Comparison of ENCODE assay signal across 8 cellular contexts in the genomic region with DNA sequence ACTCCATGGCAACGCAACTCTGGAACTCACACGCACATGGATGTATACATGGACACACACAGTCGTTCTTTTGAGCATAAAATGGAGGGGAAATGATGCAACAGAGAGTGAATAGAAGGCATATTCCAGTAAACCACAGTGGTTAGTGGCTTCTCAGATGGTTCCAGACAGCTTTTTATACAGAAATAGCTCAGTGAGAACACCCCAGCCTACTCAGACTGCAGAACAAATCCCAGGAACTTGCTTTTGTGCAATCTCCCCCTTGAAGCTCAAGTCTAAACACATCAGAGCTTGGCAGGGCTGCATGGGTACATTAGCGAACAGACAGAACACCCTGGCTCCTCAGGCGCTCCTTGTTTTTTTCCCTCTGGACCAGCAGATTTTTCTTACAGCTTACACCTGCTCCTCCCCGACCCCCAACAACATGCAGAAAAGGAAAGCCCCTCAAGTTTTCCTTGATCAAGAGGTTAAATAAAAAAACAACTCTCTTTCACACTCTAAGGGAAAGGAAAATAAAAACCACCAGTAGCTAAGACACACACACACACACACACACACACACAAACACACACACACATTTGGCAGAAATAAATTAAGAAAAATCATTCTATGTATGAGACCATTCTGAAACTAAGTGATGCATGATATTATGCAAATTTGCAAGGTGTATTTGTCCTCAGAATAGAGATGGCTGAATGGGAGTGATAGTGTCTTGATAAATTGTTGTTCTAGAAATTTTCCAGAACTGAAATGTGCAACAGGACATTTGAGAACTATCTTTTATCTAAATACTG.
DNase-seq lines count a peak whose midpoint lies in the region; ATAC-seq and TF ChIP-seq lines count a peak whose summit lies in the region.

No MANE protein-coding gene starts in this region.

- H3K9me3 Mint-ChIP-seq in stimulated activated naive CD8-positive, alpha-beta T cell treated with anti-CD3 and anti-CD28 coated beads, Interleukin-15, amount 100 ng/mL, for 72 hours = peaks cover 0 to 5% of the 10 kb centered on the region in 2 donors

- DNase-seq in stimulated activated CD4-positive, alpha-beta T cell treated with anti-CD3 and anti-CD28 coated beads, Interleukin-15, amount 100 ng/mL, for 24 hours = peak; percentile 38
- no peak for DNase-seq in stimulated activated CD4-positive, alpha-beta T cell treated with anti-CD3 and anti-CD28 coated beads, Interleukin-4, amount 100 ng/mL, for 1 hour
- peak; percentile 49 to 51 for DNase-seq in activated T-cell treated with anti-CD3 and anti-CD28 coated beads, Interleukin-2, amount 50 U/mL, for 48 hours
- DNase-seq in globus pallidus (ENCODE audit: low spot score) (peak; percentile 30), DMS53 treated with DMSO at 0.1 percent for 48 hours (lab: John Stamatoyannopoulos, UW; ENCODE audit: unreplicated experiment) (no peak), NCI-H1105 (lab: John Stamatoyannopoulos, UW) (no peak)
- DNase-seq in stimulated activated naive CD8-positive, alpha-beta T cell treated with anti-CD3 and anti-CD28 coated beads, Interleukin-15, amount 100 ng/mL, for 72 hours = peak; percentile 59 to 71

- H3K27ac Mint-ChIP-seq in stimulated activated naive CD8-positive, alpha-beta T cell treated with anti-CD3 and anti-CD28 coated beads, Interleukin-15, amount 100 ng/mL, for 72 hours = peak overlapping the region; percentile 98 to 99

- H3K4me3 Mint-ChIP-seq in stimulated activated naive CD8-positive, alpha-beta T cell treated with anti-CD3 and anti-CD28 coated beads, Interleukin-15, amount 100 ng/mL, for 72 hours = peak overlapping the region; percentile 70 to 80

- no peaks in the 10 kb centered on the region for H3K27me3 Mint-ChIP-seq in stimulated activated naive CD8-positive, alpha-beta T cell treated with anti-CD3 and anti-CD28 coated beads, Interleukin-15, amount 100 ng/mL, for 72 hours

- ATAC-seq in stimulated activated naive CD8-positive, alpha-beta T cell treated with anti-CD3 and anti-CD28 coated beads, Interleukin-15, amount 100 ng/mL, for 72 hours = peak; percentile 84
- no peak for ATAC-seq in SK-N-SH treated with all-trans-retinoic acid at 6 μM for 48 hours

- H3K4me1 Mint-ChIP-seq in stimulated activated naive CD8-positive, alpha-beta T cell treated with anti-CD3 and anti-CD28 coated beads, Interleukin-15, amount 100 ng/mL, for 72 hours = peaks cover 66% of the 10 kb centered on the region

TF ChIP-seq in SK-N-SH treated with all-trans-retinoic acid at 6 μM for 48 hours, 23 proteins besides CTCF, POLR2A, EP300 and RAD21:
- TF ChIP-seq ARNTL (CRISPR knock-in tag; IDR thresholded peaks at IDR 0.05; ENCODE audit: borderline replicate concordance, low read depth) (no peak), ISL1 (CRISPR knock-in tag; IDR thresholded peaks at IDR 0.05) (no peak), GLIS3 (CRISPR knock-in tag; IDR thresholded peaks at IDR 0.05) (no peak), CSDC2 (CRISPR knock-in tag; IDR thresholded peaks at IDR 0.05) (no peak), ZFP30 (CRISPR knock-in tag; IDR thresholded peaks at IDR 0.05) (no peak), TOX (CRISPR knock-in tag; IDR thresholded peaks at IDR 0.05; ENCODE audit: borderline replicate concordance) (no peak), ZC3H10 (CRISPR knock-in tag; IDR thresholded peaks at IDR 0.05) (no peak), BACH2 (CRISPR knock-in tag; IDR thresholded peaks at IDR 0.05; ENCODE audit: borderline replicate concordance) (no peak), ZNF565 (CRISPR knock-in tag; conservative IDR thresholded peaks at IDR 0.05; ENCODE audit: low read depth) (no peak)
- TF ChIP-seq, protein P1, sequence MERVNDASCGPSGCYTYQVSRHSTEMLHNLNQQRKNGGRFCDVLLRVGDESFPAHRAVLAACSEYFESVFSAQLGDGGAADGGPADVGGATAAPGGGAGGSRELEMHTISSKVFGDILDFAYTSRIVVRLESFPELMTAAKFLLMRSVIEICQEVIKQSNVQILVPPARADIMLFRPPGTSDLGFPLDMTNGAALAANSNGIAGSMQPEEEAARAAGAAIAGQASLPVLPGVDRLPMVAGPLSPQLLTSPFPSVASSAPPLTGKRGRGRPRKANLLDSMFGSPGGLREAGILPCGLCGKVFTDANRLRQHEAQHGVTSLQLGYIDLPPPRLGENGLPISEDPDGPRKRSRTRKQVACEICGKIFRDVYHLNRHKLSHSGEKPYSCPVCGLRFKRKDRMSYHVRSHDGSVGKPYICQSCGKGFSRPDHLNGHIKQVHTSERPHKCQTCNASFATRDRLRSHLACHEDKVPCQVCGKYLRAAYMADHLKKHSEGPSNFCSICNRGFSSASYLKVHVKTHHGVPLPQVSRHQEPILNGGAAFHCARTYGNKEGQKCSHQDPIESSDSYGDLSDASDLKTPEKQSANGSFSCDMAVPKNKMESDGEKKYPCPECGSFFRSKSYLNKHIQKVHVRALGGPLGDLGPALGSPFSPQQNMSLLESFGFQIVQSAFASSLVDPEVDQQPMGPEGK (CRISPR knock-in tag; IDR thresholded peaks at IDR 0.05; ENCODE audit: borderline replicate concordance) = no peak
- TF ChIP-seq, protein P2, sequence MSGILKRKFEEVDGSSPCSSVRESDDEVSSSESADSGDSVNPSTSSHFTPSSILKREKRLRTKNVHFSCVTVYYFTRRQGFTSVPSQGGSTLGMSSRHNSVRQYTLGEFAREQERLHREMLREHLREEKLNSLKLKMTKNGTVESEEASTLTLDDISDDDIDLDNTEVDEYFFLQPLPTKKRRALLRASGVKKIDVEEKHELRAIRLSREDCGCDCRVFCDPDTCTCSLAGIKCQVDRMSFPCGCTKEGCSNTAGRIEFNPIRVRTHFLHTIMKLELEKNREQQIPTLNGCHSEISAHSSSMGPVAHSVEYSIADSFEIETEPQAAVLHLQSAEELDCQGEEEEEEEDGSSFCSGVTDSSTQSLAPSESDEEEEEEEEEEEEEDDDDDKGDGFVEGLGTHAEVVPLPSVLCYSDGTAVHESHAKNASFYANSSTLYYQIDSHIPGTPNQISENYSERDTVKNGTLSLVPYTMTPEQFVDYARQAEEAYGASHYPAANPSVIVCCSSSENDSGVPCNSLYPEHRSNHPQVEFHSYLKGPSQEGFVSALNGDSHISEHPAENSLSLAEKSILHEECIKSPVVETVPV (CRISPR knock-in tag; IDR thresholded peaks at IDR 0.05) = no peak
- TF ChIP-seq, protein P3, sequence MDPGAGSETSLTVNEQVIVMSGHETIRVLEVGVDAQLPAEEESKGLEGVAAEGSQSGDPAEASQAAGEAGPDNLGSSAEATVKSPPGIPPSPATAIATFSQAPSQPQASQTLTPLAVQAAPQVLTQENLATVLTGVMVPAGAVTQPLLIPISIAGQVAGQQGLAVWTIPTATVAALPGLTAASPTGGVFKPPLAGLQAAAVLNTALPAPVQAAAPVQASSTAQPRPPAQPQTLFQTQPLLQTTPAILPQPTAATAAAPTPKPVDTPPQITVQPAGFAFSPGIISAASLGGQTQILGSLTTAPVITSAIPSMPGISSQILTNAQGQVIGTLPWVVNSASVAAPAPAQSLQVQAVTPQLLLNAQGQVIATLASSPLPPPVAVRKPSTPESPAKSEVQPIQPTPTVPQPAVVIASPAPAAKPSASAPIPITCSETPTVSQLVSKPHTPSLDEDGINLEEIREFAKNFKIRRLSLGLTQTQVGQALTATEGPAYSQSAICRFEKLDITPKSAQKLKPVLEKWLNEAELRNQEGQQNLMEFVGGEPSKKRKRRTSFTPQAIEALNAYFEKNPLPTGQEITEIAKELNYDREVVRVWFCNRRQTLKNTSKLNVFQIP (CRISPR knock-in tag; IDR thresholded peaks at IDR 0.05; ENCODE audit: borderline replicate concordance, low read depth) = no peak

Comparison
In these comparisons a context has a peak if more than half of its experiments do, and no peak if none do; other contexts are left out.
1. DNase-seq: peak in stimulated activated CD4-positive, alpha-beta T cell treated with anti-CD3 and anti-CD28 coated beads, Interleukin-15, amount 100 ng/mL, for 24 hours (single experiment), activated T-cell treated with anti-CD3 and anti-CD28 coated beads, Interleukin-2, amount 50 U/mL, for 48 hours (2 of 2), globus pallidus (single experiment) and stimulated activated naive CD8-positive, alpha-beta T cell treated with anti-CD3 and anti-CD28 coated beads, Interleukin-15, amount 100 ng/mL, for 72 hours (2 of 2); none in stimulated activated CD4-positive, alpha-beta T cell treated with anti-CD3 and anti-CD28 coated beads, Interleukin-4, amount 100 ng/mL, for 1 hour (single experiment), DMS53 treated with DMSO at 0.1 percent for 48 hours (single experiment) and NCI-H1105 (single experiment).